ENCODE assay signal across 11 cellular contexts in genomic region chr5:103021310-103021709, GRCh38.
DNase-seq lines count a peak whose midpoint lies in the region; ATAC-seq and TF ChIP-seq lines count a peak whose summit lies in the region.
"Had no signal": no experiment of that assay in that cellular context is flagged by ENCODE, and none has a peak within 500 bp of the region (broad histone marks: within the 10 kb centered on the region; RNA-seq: fewer than 3 reads in every experiment).

No MANE protein-coding gene starts in this region.

- H3K14ac ChIP-seq in mesenchymal stem cell (ENCODE audit: low read length in 2 of 2): no peak overlapping the region

- H3K27ac Mint-ChIP-seq in endothelial cell (ENCODE audit: unreplicated experiment): no peak overlapping the region
- H3K27ac Mint-ChIP-seq: type B pancreatic cell had no signal

- H3K9ac ChIP-seq in mesenchymal stem cell (ENCODE audit: low read length): no peak overlapping the region

- peak; percentile 66 for ATAC-seq in GM19035 (IDR thresholded peaks at IDR 0.05; ENCODE audit: unreplicated experiment)
- ATAC-seq in HG02759 (IDR thresholded peaks at IDR 0.05; ENCODE audit: unreplicated experiment): peak; percentile 92

- TF ChIP-seq CTCF in endothelial cell (IDR thresholded peaks at IDR 0.05; ENCODE audit: unreplicated experiment) (no peak), GM20000 (IDR thresholded peaks at IDR 0.05; ENCODE audit: extremely low read depth, missing control alignments) (no peak)

- H3K36me3 Mint-ChIP-seq in endothelial cell (ENCODE audit: low read depth, unreplicated experiment): no peaks in the 10 kb centered on the region

- peak; percentile 65 for DNase-seq in LHCN-M2 (ENCODE audit: low read depth)
- DNase-seq in mesenchymal stem cell: no peak
- DNase-seq in endothelial cell (ENCODE audit: low spot score): no peak
- DNase-seq in NCI-H526 treated with DMSO at 0.1 percent for 48 hours (lab: John Stamatoyannopoulos, UW): no peak
- no peak for DNase-seq in GM20000 (ENCODE audit: low spot score)
- no peak for DNase-seq in HAP-1 (ENCODE audit: low spot score in 2 of 2)
- DNase-seq: activated CD4-positive, CD25-positive, alpha-beta regulatory T cell; stimulated activated CD4-positive, alpha-beta T cell treated with anti-CD3 and anti-CD28 coated beads, Interleukin-1b, Interleukin-23, amount 100 ng/mL, for 48 hours had no signal

- H3K27me3 Mint-ChIP-seq in endothelial cell (ENCODE audit: unreplicated experiment): no peaks in the 10 kb centered on the region
- H3K27me3 Mint-ChIP-seq: type B pancreatic cell had no signal

- H2AFZ ChIP-seq in mesenchymal stem cell (ENCODE audit: low read depth, low read length): no peak overlapping the region

- H3K27ac ChIP-seq in mesenchymal stem cell (ENCODE audit: low read length, poor library complexity, severe bottlenecking): peak overlapping the region; percentile 76

- H4K91ac ChIP-seq in mesenchymal stem cell (ENCODE audit: low read length): no peak overlapping the region

- peaks cover 4% of the 10 kb centered on the region for H3K79me1 ChIP-seq in mesenchymal stem cell (replicated peaks; ENCODE audit: low read length, poor library complexity, severe bottlenecking)

- peaks cover 2 to 99% of the 10 kb centered on the region in 2 experiments for H3K36me3 ChIP-seq in mesenchymal stem cell (ENCODE audit: control insufficient read depth in 1 of 2, insufficient read depth in 2 of 2, low read depth in 1 of 2, low read length in 2 of 2)
- no peaks in the 10 kb centered on the region for H3K36me3 ChIP-seq in HAP-1 (replicated peaks)

- no peaks in the 10 kb centered on the region for H3K9me3 Mint-ChIP-seq in endothelial cell (ENCODE audit: unreplicated experiment)
- H3K9me3 Mint-ChIP-seq: type B pancreatic cell had no signal

- no peak overlapping the region for H2AK5ac ChIP-seq in mesenchymal stem cell (ENCODE audit: low read length, severe bottlenecking)

- no peak overlapping the region for H3K4me3 Mint-ChIP-seq in endothelial cell (ENCODE audit: unreplicated experiment)
- H3K4me3 Mint-ChIP-seq: type B pancreatic cell had no signal

- H3K27me3 ChIP-seq in mesenchymal stem cell (ENCODE audit: control insufficient read depth in 1 of 2, insufficient read depth in 1 of 2, low read length in 2 of 2) (no peaks in the 10 kb centered on the region), HAP-1 (ENCODE audit: low read depth) (no peaks in the 10 kb centered on the region)

- no peak overlapping the region for H3K23ac ChIP-seq in mesenchymal stem cell (ENCODE audit: low read length in 2 of 2)

- in situ Hi-C loops in HAP-1 (cut with MboI; ENCODE audit: low sequenced_read_pairs): no loop called here

- no peak overlapping the region for H2BK5ac ChIP-seq in mesenchymal stem cell (ENCODE audit: low read depth, low read length, poor library complexity, severe bottlenecking)

- H3K18ac ChIP-seq in mesenchymal stem cell (ENCODE audit: low read depth in 1 of 2, low read length in 2 of 2): no peak overlapping the region

- H3K4me1 ChIP-seq in mesenchymal stem cell (ENCODE audit: control insufficient read depth, insufficient read depth, low read depth, low read length) (no peaks in the 10 kb centered on the region), HAP-1 (no peaks in the 10 kb centered on the region)

- no peak overlapping the region for H2BK15ac ChIP-seq in mesenchymal stem cell (ENCODE audit: low read depth, poor library complexity, severe bottlenecking)

- H3K9me3 ChIP-seq in mesenchymal stem cell (ENCODE audit: control insufficient read depth, low read length): no peaks in the 10 kb centered on the region
- H3K9me3 ChIP-seq in HAP-1: no peaks in the 10 kb centered on the region

- no peak overlapping the region for H3K4ac ChIP-seq in mesenchymal stem cell (ENCODE audit: low read depth in 1 of 2, low read length in 2 of 2)

- H3K4me3 ChIP-seq in mesenchymal stem cell (ENCODE audit: insufficient read depth in 1 of 2, low read depth in 1 of 2, low read length in 2 of 2) (no peak overlapping the region), HAP-1 (no peak overlapping the region)

- no peak overlapping the region for H2BK12ac ChIP-seq in mesenchymal stem cell (ENCODE audit: low read length in 2 of 2)

- 35% methylated on average over 2 of the region's 2 CpGs for WGBS in mesenchymal stem cell

- H3K4me2 ChIP-seq in mesenchymal stem cell (ENCODE audit: low read length, poor library complexity, severe bottlenecking): no peak overlapping the region

- no peaks in the 10 kb centered on the region for H3K4me1 Mint-ChIP-seq in endothelial cell (ENCODE audit: unreplicated experiment)

- H4K8ac ChIP-seq in mesenchymal stem cell (ENCODE audit: low read length): no peak overlapping the region

- H2BK120ac ChIP-seq in mesenchymal stem cell (ENCODE audit: low read depth, low read length): no peak overlapping the region
